ENCODE assay signal across 8 cellular contexts in the genomic region with DNA sequence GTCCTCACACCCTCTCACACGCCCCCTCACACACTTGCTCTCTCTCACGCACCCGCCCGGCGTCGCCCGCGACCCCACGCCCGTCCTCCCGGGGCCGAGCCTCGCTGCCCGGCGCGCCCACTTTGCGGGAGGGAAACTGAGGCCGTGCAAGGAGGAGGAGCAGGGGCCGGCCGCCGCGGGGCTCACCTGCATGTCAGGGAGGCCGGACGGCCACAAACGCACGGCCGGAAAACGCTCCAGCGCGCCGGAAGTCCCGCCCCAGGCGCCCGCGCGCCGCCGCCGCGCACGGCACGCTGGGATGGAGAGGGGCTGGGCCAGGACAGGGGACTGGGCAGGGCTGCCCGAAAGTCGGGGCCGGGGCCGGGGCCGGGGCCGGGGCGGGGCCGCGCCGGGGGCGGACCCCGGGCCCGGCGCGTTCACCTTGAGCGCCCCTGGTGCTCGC. TPM values are rescaled to one million over a fixed set of nuclear protein-coding genes. Genes with fewer than 3 reads are reported as not detected.
DNase-seq lines count a peak whose midpoint lies in the region; ATAC-seq lines count a peak whose summit lies in the region.

A gene (minus strand): TSS at position 222 of the 442 bp plus-strand sequence. CDS start 5,994 bp downstream, outside the sequence.

- H3K9ac ChIP-seq in HUES6 (ENCODE audit: low read length) = peak within 1 kb of the TSS; percentile 94
- no peak within 1 kb of the TSS for H3K9ac ChIP-seq in muscle layer of colon (ENCODE audit: low read length)

- 1% methylated on average over 39 to 59 of the region's 59 CpGs for WGBS in esophagus, 2 donors

- H3K4me1 ChIP-seq in HUES6 (ENCODE audit: control insufficient read depth, insufficient read depth, low read length) (peaks cover 11% of the 10 kb centered on the region), esophagus (ENCODE audit: control insufficient read depth in 2 of 2, insufficient read depth in 2 of 2, low read length in 1 of 2) (peaks cover 3 to 7% of the 10 kb centered on the region in 2 donors), muscle layer of colon (ENCODE audit: insufficient read depth, low read length) (peaks cover 13% of the 10 kb centered on the region)

- H3K36me3 ChIP-seq in HUES6 (ENCODE audit: control insufficient read depth, insufficient read depth, low read length) = peaks cover 18% of the 10 kb centered on the region
- no peaks in the 10 kb centered on the region for H3K36me3 ChIP-seq in esophagus (ENCODE audit: control insufficient read depth in 2 of 2, insufficient read depth in 2 of 2, low read length in 1 of 2)
- no peaks in the 10 kb centered on the region for H3K36me3 ChIP-seq in muscle layer of colon (ENCODE audit: insufficient read depth, low read length)

- H3K27me3 ChIP-seq in HUES6 (ENCODE audit: control insufficient read depth, insufficient read depth, low read length) (no peaks in the 10 kb centered on the region), esophagus (ENCODE audit: control insufficient read depth in 1 of 2, insufficient read depth in 2 of 2, low read length in 2 of 2) (no peaks in the 10 kb centered on the region), muscle layer of colon (ENCODE audit: control insufficient read depth in 1 of 2, insufficient read depth in 2 of 2, low read length in 2 of 2) (no peaks in the 10 kb centered on the region)

- H3K9me3 ChIP-seq in HUES6 (ENCODE audit: control insufficient read depth, insufficient read depth, low read depth, low read length) (no peaks in the 10 kb centered on the region), esophagus (ENCODE audit: control insufficient read depth in 2 of 2, insufficient read depth in 1 of 2, low read depth in 1 of 2, low read length in 1 of 2) (no peaks in the 10 kb centered on the region), muscle layer of colon (ENCODE audit: low read length) (no peaks in the 10 kb centered on the region)

- ATAC-seq in GM21423 (IDR thresholded peaks at IDR 0.05; ENCODE audit: unreplicated experiment) = peak; percentile 90

- in situ Hi-C loops in Caki2 (cut with HindIII; ENCODE audit: low pct_unique_long_range_greater_than_20kb, low sequenced_read_pairs) = no loop called here

- DNase-seq in Caki2 (ENCODE audit: low read depth) (peak; percentile 81), OCI-M1 (lab: John Stamatoyannopoulos, UW) (peak; percentile 91)
- DNase-seq in activated T-cell treated with anti-CD3 and anti-CD28 coated beads, Interleukin-2, amount 50 U/mL, for 1 hour = peak; percentile 87
- DNase-seq in stimulated activated CD8-positive, alpha-beta memory T cell treated with anti-CD3 and anti-CD28 coated beads, Interleukin-7, amount 100 ng/mL, for 24 hours (ENCODE audit: low read depth) = peak; percentile 71

- H3K4me3 ChIP-seq in HUES6 (ENCODE audit: low read depth, low read length) (peak within 1 kb of the TSS; percentile 95), esophagus (ENCODE audit: low read depth in 1 of 2, low read length in 2 of 2) (peak within 1 kb of the TSS; percentile 67 to 99), muscle layer of colon (ENCODE audit: low read depth in 1 of 2, low read length in 2 of 2) (peak within 1 kb of the TSS; percentile 71 to 86)

- peak within 1 kb of the TSS; percentile 94 for H3K27ac ChIP-seq in HUES6 (ENCODE audit: low read depth, low read length)
- peak within 1 kb of the TSS; percentile 77 to 89 for H3K27ac ChIP-seq in esophagus (ENCODE audit: low read depth in 2 of 2, low read length in 1 of 2)
- peak within 1 kb of the TSS; percentile 61 for H3K27ac ChIP-seq in muscle layer of colon (ENCODE audit: low read depth, low read length)

RNA-seq across cellular contexts. Expression of the gene that starts here (rescaled TPM):
- total RNA-seq in Caki2 (2014; rRNA removed; shearing (Covaris generic); ENCODE audit: low replicate concordance) = 146 and 165 TPM in 2 replicates
- polyA plus RNA-seq in esophagus = 10 to 100 TPM; 22.5 to 30.7 TPM

Comparison
In these comparisons a context has a peak if more than half of its experiments do, and no peak if none do; other contexts are left out.
1. Peak in every context shown above with its lines: DNase-seq, ATAC-seq, H3K4me3 ChIP-seq and H3K27ac ChIP-seq.